22 cellular contexts compared by ENCODE assay signal in genomic region chr10:124959564-124959963, GRCh38.
"Had no signal": no experiment of that assay in that cellular context is flagged by ENCODE, and none has a peak within 500 bp of the region (broad histone marks: within the 10 kb centered on the region; RNA-seq: fewer than 3 reads in every experiment).

No MANE protein-coding gene starts in this region.

- H3K4me3 ChIP-seq: adrenal gland, SK-N-MC had no signal

- DNase-seq: activated CD4-positive, alpha-beta T cell treated with anti-CD3 and anti-CD28 coated beads for 48 hours; activated CD4-positive, alpha-beta T cell treated with anti-CD3 and anti-CD28 coated beads, Interleukin-2, amount 50 U/mL, for 48 hours; activated CD4-positive, CD25-positive, alpha-beta regulatory T cell treated with anti-CD3 and anti-CD28 coated beads, Interleukin-2, amount 50 U/mL, for 72 hours; activated CD8-positive, alpha-beta memory T cell treated with anti-CD3 and anti-CD28 coated beads, Interleukin-2, amount 10 ng/mL, durations not matched to agents 7 days and 5 days; activated effector memory CD4-positive, alpha-beta T cell treated with Interleukin-2 at 50 U/mL for 16 hours; activated naive CD4-positive, alpha-beta T cell; activated naive CD8-positive, alpha-beta T cell treated with anti-CD3 and anti-CD28 coated beads for 36 hours; activated T-cell treated with anti-CD3 and anti-CD28 coated beads, Interleukin-2, amount 50 U/mL, for 24 hours; adrenal gland; anterior cingulate cortex; cerebellar nuclear complex; NCI-H1092; NCI-H1417; NCI-H1930; NCI-H2171; NCI-H226; NCI-H526; NCI-H774; T-cell had no signal

- H3K27ac ChIP-seq: adrenal gland, SK-N-MC had no signal

- H3K36me3 ChIP-seq: adrenal gland had no signal

- H3K9me3 Mint-ChIP-seq: activated naive CD8-positive, alpha-beta T cell treated with anti-CD3 and anti-CD28 coated beads for 36 hours; activated T-cell treated with anti-CD3 and anti-CD28 coated beads, Interleukin-2, amount 50 U/mL, for 24 hours; activated T-helper 1 cell treated with anti-CD3 and anti-CD28 coated beads, Interleukin-12 subunit alpha, Interleukin-12 subunit beta, Interleukin-2, Interleukin-4 antibody, amounts not matched to agents 30 ng/mL and 10 ng/mL and 1 ng/mL, durations not matched to agents 14 hours and 24 hours and 36 hours; T-cell had no signal

- H3K27me3 Mint-ChIP-seq: activated CD8-positive, alpha-beta memory T cell treated with anti-CD3 and anti-CD28 coated beads, Interleukin-2, amount 10 ng/mL, durations not matched to agents 7 days and 5 days; activated naive CD8-positive, alpha-beta T cell treated with anti-CD3 and anti-CD28 coated beads for 36 hours; activated T-cell treated with anti-CD3 and anti-CD28 coated beads, Interleukin-2, amount 50 U/mL, for 24 hours; T-cell had no signal

- H3K9me3 ChIP-seq: adrenal gland had no signal

- H3K4me3 Mint-ChIP-seq: activated CD8-positive, alpha-beta memory T cell treated with anti-CD3 and anti-CD28 coated beads, Interleukin-2, amount 10 ng/mL, durations not matched to agents 7 days and 5 days; activated naive CD8-positive, alpha-beta T cell treated with anti-CD3 and anti-CD28 coated beads for 36 hours; activated T-cell treated with anti-CD3 and anti-CD28 coated beads, Interleukin-2, amount 50 U/mL, for 24 hours; activated T-helper 1 cell treated with anti-CD3 and anti-CD28 coated beads, Interleukin-12 subunit alpha, Interleukin-12 subunit beta, Interleukin-2, Interleukin-4 antibody, amounts not matched to agents 30 ng/mL and 10 ng/mL and 1 ng/mL, durations not matched to agents 14 hours and 24 hours and 36 hours had no signal

- ATAC-seq: activated CD8-positive, alpha-beta memory T cell treated with anti-CD3 and anti-CD28 coated beads, Interleukin-2, amount 10 ng/mL, durations not matched to agents 7 days and 5 days; Right ventricle myocardium inferior; T-cell had no signal

- H3K27me3 ChIP-seq: adrenal gland had no signal

- H3K27ac Mint-ChIP-seq: activated CD8-positive, alpha-beta memory T cell treated with anti-CD3 and anti-CD28 coated beads, Interleukin-2, amount 10 ng/mL, durations not matched to agents 7 days and 5 days; activated naive CD8-positive, alpha-beta T cell treated with anti-CD3 and anti-CD28 coated beads for 36 hours; activated T-helper 1 cell treated with anti-CD3 and anti-CD28 coated beads, Interleukin-12 subunit alpha, Interleukin-12 subunit beta, Interleukin-2, Interleukin-4 antibody, amounts not matched to agents 30 ng/mL and 10 ng/mL and 1 ng/mL, durations not matched to agents 14 hours and 24 hours and 36 hours; T-cell had no signal
